8 cellular contexts compared by ENCODE assay signal in genomic region chr6:138161434-138162103, GRCh38. TPM values are rescaled to one million over a fixed set of nuclear protein-coding genes. Genes with fewer than 3 reads are reported as not detected.
DNase-seq lines count a peak whose midpoint lies in the region; ATAC-seq and TF ChIP-seq lines count a peak whose summit lies in the region.

A gene with protein sequence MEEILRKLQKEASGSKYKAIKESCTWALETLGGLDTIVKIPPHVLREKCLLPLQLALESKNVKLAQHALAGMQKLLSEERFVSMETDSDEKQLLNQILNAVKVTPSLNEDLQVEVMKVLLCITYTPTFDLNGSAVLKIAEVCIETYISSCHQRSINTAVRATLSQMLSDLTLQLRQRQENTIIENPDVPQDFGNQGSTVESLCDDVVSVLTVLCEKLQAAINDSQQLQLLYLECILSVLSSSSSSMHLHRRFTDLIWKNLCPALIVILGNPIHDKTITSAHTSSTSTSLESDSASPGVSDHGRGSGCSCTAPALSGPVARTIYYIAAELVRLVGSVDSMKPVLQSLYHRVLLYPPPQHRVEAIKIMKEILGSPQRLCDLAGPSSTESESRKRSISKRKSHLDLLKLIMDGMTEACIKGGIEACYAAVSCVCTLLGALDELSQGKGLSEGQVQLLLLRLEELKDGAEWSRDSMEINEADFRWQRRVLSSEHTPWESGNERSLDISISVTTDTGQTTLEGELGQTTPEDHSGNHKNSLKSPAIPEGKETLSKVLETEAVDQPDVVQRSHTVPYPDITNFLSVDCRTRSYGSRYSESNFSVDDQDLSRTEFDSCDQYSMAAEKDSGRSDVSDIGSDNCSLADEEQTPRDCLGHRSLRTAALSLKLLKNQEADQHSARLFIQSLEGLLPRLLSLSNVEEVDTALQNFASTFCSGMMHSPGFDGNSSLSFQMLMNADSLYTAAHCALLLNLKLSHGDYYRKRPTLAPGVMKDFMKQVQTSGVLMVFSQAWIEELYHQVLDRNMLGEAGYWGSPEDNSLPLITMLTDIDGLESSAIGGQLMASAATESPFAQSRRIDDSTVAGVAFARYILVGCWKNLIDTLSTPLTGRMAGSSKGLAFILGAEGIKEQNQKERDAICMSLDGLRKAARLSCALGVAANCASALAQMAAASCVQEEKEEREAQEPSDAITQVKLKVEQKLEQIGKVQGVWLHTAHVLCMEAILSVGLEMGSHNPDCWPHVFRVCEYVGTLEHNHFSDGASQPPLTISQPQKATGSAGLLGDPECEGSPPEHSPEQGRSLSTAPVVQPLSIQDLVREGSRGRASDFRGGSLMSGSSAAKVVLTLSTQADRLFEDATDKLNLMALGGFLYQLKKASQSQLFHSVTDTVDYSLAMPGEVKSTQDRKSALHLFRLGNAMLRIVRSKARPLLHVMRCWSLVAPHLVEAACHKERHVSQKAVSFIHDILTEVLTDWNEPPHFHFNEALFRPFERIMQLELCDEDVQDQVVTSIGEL (N-terminal part only) (plus strand): TSS chr6:138161939. CDS start chr6:138162087, 148 bp downstream.

- H3K9me3 Mint-ChIP-seq in glutamatergic neuron (ENCODE audit: unreplicated experiment) = peaks cover 7% of the 10 kb centered on the region

- peaks cover 5% of the 10 kb centered on the region for H3K36me3 Mint-ChIP-seq in glutamatergic neuron (ENCODE audit: unreplicated experiment)

- H3K4me1 ChIP-seq in thymus (ENCODE audit: control insufficient read depth, insufficient read depth, low read length) = no peaks in the 10 kb centered on the region

- H3K27me3 ChIP-seq in thymus (ENCODE audit: control insufficient read depth, insufficient read depth) = peaks cover 32% of the 10 kb centered on the region

- peak within 1 kb of the TSS; percentile 93 for H3K4me3 Mint-ChIP-seq in glutamatergic neuron (ENCODE audit: unreplicated experiment)

- H3K9me3 ChIP-seq in thymus (ENCODE audit: control insufficient read depth) = no peaks in the 10 kb centered on the region

- H3K27ac Mint-ChIP-seq in glutamatergic neuron (ENCODE audit: unreplicated experiment) = peak within 1 kb of the TSS; percentile 78

- no peaks in the 10 kb centered on the region for H3K36me3 ChIP-seq in thymus (ENCODE audit: control insufficient read depth, insufficient read depth)

- peaks cover 11% of the 10 kb centered on the region for H3K4me1 Mint-ChIP-seq in glutamatergic neuron (ENCODE audit: low read depth, unreplicated experiment)

- peak; percentile 64 for ATAC-seq in HG03064 (IDR thresholded peaks at IDR 0.05; ENCODE audit: low read depth, unreplicated experiment)

- peak within 1 kb of the TSS; percentile 38 for H3K4me3 ChIP-seq in thymus (ENCODE audit: low read length)

- peaks cover 12% of the 10 kb centered on the region for H3K27me3 Mint-ChIP-seq in glutamatergic neuron (ENCODE audit: unreplicated experiment)

- WGBS in thymus = under 1% methylated on average over 88 of the region's 88 CpGs

- H3K27ac ChIP-seq in thymus (ENCODE audit: low read depth) = no peak within 1 kb of the TSS

- DNase-seq in NCI-H1436 (lab: John Stamatoyannopoulos, UW) = peak; percentile 53
- no peak for DNase-seq in NCI-H1436 treated with DMSO at 0.1 percent for 48 hours (lab: John Stamatoyannopoulos, UW)
- peak; percentile 70 for DNase-seq in RKO (ENCODE audit: low spot score)
- DNase-seq in activated naive CD4-positive, alpha-beta T cell treated with Interleukin-2 at 50 U/mL for 16 hours = peak; percentile 65
- peak; percentile 67 for DNase-seq in glutamatergic neuron
- DNase-seq in occipital lobe (lab: John Stamatoyannopoulos, UW) = peak; percentile 74

- TF ChIP-seq CTCF in glutamatergic neuron (IDR thresholded peaks at IDR 0.05; ENCODE audit: partially characterized antibody, unreplicated experiment) = no peak

RNA-seq across cellular contexts. Expression of the gene that starts here (rescaled TPM):
- total RNA-seq in glutamatergic neuron (ENCODE audit: unreplicated experiment) (15.3 TPM), occipital lobe (65.7 TPM)
- 0.21 TPM for polyA plus RNA-seq in thymus
